Comparison of ENCODE assay signal across 23 cellular contexts in genomic region chr15:57665187-57665586, GRCh38. TPM values are rescaled to one million over a fixed set of nuclear protein-coding genes. Genes with fewer than 3 reads are reported as not detected.
A peak's percentile ranks its signal among the peaks of the same experiment; 100 is the strongest.
DNase-seq lines count a peak whose midpoint lies in the region; ATAC-seq, FAIRE-seq and TF ChIP-seq lines count a peak whose summit lies in the region.
"Had no signal": no experiment of that assay in that cellular context is flagged by ENCODE, and none has a peak within 500 bp of the region (broad histone marks: within the 10 kb centered on the region; RNA-seq: fewer than 3 reads in every experiment).

No MANE protein-coding gene starts in this region.

- H3K9me3 ChIP-seq in heart right ventricle, result no peaks in the 10 kb centered on the region
- no peaks in the 10 kb centered on the region for H3K9me3 ChIP-seq in HepG2 (ENCODE audit: low read length)
- no peaks in the 10 kb centered on the region for H3K9me3 ChIP-seq in subcutaneous abdominal adipose tissue (ENCODE audit: control insufficient read depth in 5 of 5, low read length in 5 of 5)
- H3K9me3 ChIP-seq: BLaER1, Caco-2 had no signal

- H3K4me1 Mint-ChIP-seq in activated CD4-positive, alpha-beta T cell treated with anti-CD3 and anti-CD28 coated beads, Interleukin-2, amount 10 ng/mL, durations not matched to agents 24 days and 14 days, result no peaks in the 10 kb centered on the region
- H3K4me1 Mint-ChIP-seq in stimulated activated naive CD8-positive, alpha-beta T cell treated with anti-CD3 and anti-CD28 coated beads, Interleukin-15, amount 100 ng/mL, for 72 hours, result no peaks in the 10 kb centered on the region
- H3K4me1 Mint-ChIP-seq: B cell; CD4-positive, CD25-positive, alpha-beta regulatory T cell; H9 had no signal

- no peaks in the 10 kb centered on the region for H3K9me3 Mint-ChIP-seq in activated CD4-positive, alpha-beta T cell treated with anti-CD3 and anti-CD28 coated beads, Interleukin-2, amount 10 ng/mL, durations not matched to agents 24 days and 14 days
- no peaks in the 10 kb centered on the region for H3K9me3 Mint-ChIP-seq in stimulated activated naive CD8-positive, alpha-beta T cell treated with anti-CD3 and anti-CD28 coated beads, Interleukin-15, amount 100 ng/mL, for 72 hours
- H3K9me3 Mint-ChIP-seq: CD4-positive, CD25-positive, alpha-beta regulatory T cell; CD8-positive, alpha-beta T cell; H9 had no signal

- ATAC-seq in left ventricle myocardium superior (peak; percentile 10), heart right ventricle (no peak), HepG2 (no peak)
- ATAC-seq in stimulated activated naive CD8-positive, alpha-beta T cell treated with anti-CD3 and anti-CD28 coated beads, Interleukin-15, amount 100 ng/mL, for 72 hours, result no peak
- ATAC-seq: CD8-positive, alpha-beta T cell; HCT116 had no signal

- no peaks in the 10 kb centered on the region for H4K20me1 ChIP-seq in HepG2 (ENCODE audit: insufficient read depth, low read length)
- H4K20me1 ChIP-seq: BLaER1 had no signal

- H3K4me3 ChIP-seq in heart right ventricle (no peak overlapping the region), HepG2 (replicated peaks in 1 of 3; ENCODE audit: insufficient read depth in 1 of 3, low read depth in 2 of 3, low read length in 3 of 3) (no peak overlapping the region), subcutaneous abdominal adipose tissue (ENCODE audit: low read depth in 1 of 5, low read length in 5 of 5) (no peak overlapping the region)
- H3K4me3 ChIP-seq: BLaER1, GM23248 had no signal

- H3K27ac ChIP-seq in heart right ventricle, result no peak overlapping the region
- no peak overlapping the region for H3K27ac ChIP-seq in HepG2 (ENCODE audit: extremely low read length, insufficient read depth, low read length)
- H3K27ac ChIP-seq in subcutaneous abdominal adipose tissue (ENCODE audit: low read depth, low read length), result peak overlapping the region; percentile 7
- H3K27ac ChIP-seq: 22Rv1, BLaER1, C4-2B, GM23248 had no signal

- H3K4me1 ChIP-seq in heart right ventricle (peaks cover 0 to 38% (median 14%) of the 10 kb centered on the region in 9 donors), HepG2 (ENCODE audit: insufficient read depth, low read length) (peaks cover 6% of the 10 kb centered on the region; the same call in 1 of the 2 replicates), subcutaneous abdominal adipose tissue (ENCODE audit: control insufficient read depth in 5 of 5, insufficient read depth in 5 of 5, low read length in 5 of 5) (peaks cover 0 to 7% (median 7%) of the 10 kb centered on the region in 5 donors)
- H3K4me1 ChIP-seq: BLaER1 had no signal

- in situ Hi-C loops in HepG2 (cut with HindIII; ENCODE audit: extremely low pct_ligation_motif_present, low pct_unique_long_range_greater_than_20kb), result no loop called here

- CTCF ChIA-PET in HepG2 (lab: Yijun Ruan, JAX; ENCODE audit: low intra/inter-chr PET ratio, low total read pairs), result no interaction called here

- POLR2A ChIA-PET in HepG2 (lab: Yijun Ruan, JAX), result no interaction called here

- H3K4me2 ChIP-seq in HepG2 (ENCODE audit: low read depth, low read length), result no peak overlapping the region
- H3K4me2 ChIP-seq: BLaER1 had no signal

- no peaks in the 10 kb centered on the region for H3K27me3 ChIP-seq in heart right ventricle
- H3K27me3 ChIP-seq in HepG2 (ENCODE audit: control insufficient read depth in 1 of 2, insufficient read depth in 2 of 2, low read length in 2 of 2), result 0 out of 5 replicates have a peak, but pooled peaks cover 0 to 7% of the 10 kb centered on the region in 2 experiments
- no peaks in the 10 kb centered on the region for H3K27me3 ChIP-seq in subcutaneous abdominal adipose tissue (ENCODE audit: control insufficient read depth in 5 of 5, insufficient read depth in 4 of 5, low read length in 5 of 5)
- H3K27me3 ChIP-seq: BLaER1 had no signal

- no peak overlapping the region for H3K27ac Mint-ChIP-seq in activated CD4-positive, alpha-beta T cell treated with anti-CD3 and anti-CD28 coated beads, Interleukin-2, amount 10 ng/mL, durations not matched to agents 24 days and 14 days
- H3K27ac Mint-ChIP-seq in stimulated activated naive CD8-positive, alpha-beta T cell treated with anti-CD3 and anti-CD28 coated beads, Interleukin-15, amount 100 ng/mL, for 72 hours, result no peak overlapping the region
- H3K27ac Mint-ChIP-seq: B cell; CD4-positive, CD25-positive, alpha-beta regulatory T cell; CD8-positive, alpha-beta T cell; H9 had no signal

- BruUV-seq in HepG2 (replicated peaks; lab: Mats Ljungman, UMichigan), result no TSS peak

- peaks cover 0 to 36% (median 0%) of the 10 kb centered on the region in 9 donors for H3K36me3 ChIP-seq in heart right ventricle
- no peaks in the 10 kb centered on the region for H3K36me3 ChIP-seq in HepG2 (replicated peaks in 1 of 2; ENCODE audit: control insufficient read depth in 1 of 2, insufficient read depth in 2 of 2, low read length in 2 of 2)
- H3K36me3 ChIP-seq in subcutaneous abdominal adipose tissue (ENCODE audit: control insufficient read depth in 5 of 5, insufficient read depth in 5 of 5, low read length in 5 of 5), result peaks cover 20 to 44% (median 32%) of the 10 kb centered on the region in 5 donors
- H3K36me3 ChIP-seq: BLaER1 had no signal

- no peak for TF ChIP-seq EP300 in HepG2 (IDR thresholded peaks at IDR 0.05; ENCODE audit: low read depth in 2 of 2, low read length in 2 of 2)
- no peak for TF ChIP-seq EP300 in HepG2 (CRISPR knock-in tag; IDR thresholded peaks at IDR 0.05; ENCODE audit: borderline replicate concordance)

- TF ChIP-seq CTCF in heart right ventricle (IDR thresholded peaks at IDR 0.05) (no peak), HepG2 (CRISPR knock-in tag; IDR thresholded peaks at IDR 0.05) (no peak)

- intact Hi-C loops in activated CD4-positive, alpha-beta T cell treated with anti-CD3 and anti-CD28 coated beads, Interleukin-2, amount 10 ng/mL, durations not matched to agents 24 days and 14 days (cut with micrococcal nuclease), result no loop called here
- intact Hi-C loops in left ventricle myocardium superior (cut with micrococcal nuclease) (loop anchor here (5.0 kb wide), 1 partner anchor 67 kb away; no protein-coding TSS in a partner anchor), heart right ventricle (cut with DNase I) (loop anchor here in 6 of 10 donors (5.0 to 10.0 kb wide), 4 partner anchors 42 to 402 kb away; partner anchors contain the start of genes ALDH1A2 (in 1 of the 6) and POLR2M (in 1 of the 6)), HepG2 (cut with micrococcal nuclease; ENCODE audit: unreplicated experiment) (loop anchor here (5.0 kb wide), 1 partner anchor 197 kb away; no protein-coding TSS in a partner anchor)

- WGBS in heart right ventricle, 2 donors, result 70 to 73% methylated on average over 2 of the region's 2 CpGs
- 5% methylated on average over 2 of the region's 2 CpGs for WGBS in HepG2 (ENCODE audit: low lambda C conversion rate)

- FAIRE-seq in HepG2 (lab: Jason Lieb, UNC), result no peak
- FAIRE-seq: A204.1, G401.6, GM19239 had no signal

- H3K79me2 ChIP-seq in HepG2 (ENCODE audit: insufficient read depth, low read length), result no peaks in the 10 kb centered on the region

- no peak for TF ChIP-seq POLR2A in HepG2 (IDR thresholded peaks at IDR 0.05; ENCODE audit: insufficient read depth in 1 of 2, low read depth in 2 of 2, low read length in 2 of 2)

- peaks cover 28% of the 10 kb centered on the region for H3K27me3 Mint-ChIP-seq in activated CD4-positive, alpha-beta T cell treated with anti-CD3 and anti-CD28 coated beads, Interleukin-2, amount 10 ng/mL, durations not matched to agents 24 days and 14 days
- H3K27me3 Mint-ChIP-seq in stimulated activated naive CD8-positive, alpha-beta T cell treated with anti-CD3 and anti-CD28 coated beads, Interleukin-15, amount 100 ng/mL, for 72 hours, result peaks cover 15% of the 10 kb centered on the region

- no peak for TF ChIP-seq RAD21 in HepG2 (CRISPR knock-in tag; IDR thresholded peaks at IDR 0.05)

- no peak overlapping the region for H2AFZ ChIP-seq in HepG2 (ENCODE audit: low read length)
- H2AFZ ChIP-seq: GM23248 had no signal

- H3K36me3 Mint-ChIP-seq in activated CD4-positive, alpha-beta T cell treated with anti-CD3 and anti-CD28 coated beads, Interleukin-2, amount 10 ng/mL, durations not matched to agents 24 days and 14 days (ENCODE audit: low read depth), result no peaks in the 10 kb centered on the region
- H3K36me3 Mint-ChIP-seq: CD4-positive, CD25-positive, alpha-beta regulatory T cell; CD8-positive, alpha-beta T cell had no signal

- no peak overlapping the region for H3K4me3 Mint-ChIP-seq in activated CD4-positive, alpha-beta T cell treated with anti-CD3 and anti-CD28 coated beads, Interleukin-2, amount 10 ng/mL, durations not matched to agents 24 days and 14 days
- no peak overlapping the region for H3K4me3 Mint-ChIP-seq in stimulated activated naive CD8-positive, alpha-beta T cell treated with anti-CD3 and anti-CD28 coated beads, Interleukin-15, amount 100 ng/mL, for 72 hours
- H3K4me3 Mint-ChIP-seq: B cell; CD4-positive, CD25-positive, alpha-beta regulatory T cell; CD8-positive, alpha-beta T cell; H9 had no signal

- no peak overlapping the region for H3K9ac ChIP-seq in HepG2 (ENCODE audit: insufficient read depth, low read depth, low read length)
- H3K9ac ChIP-seq in subcutaneous abdominal adipose tissue (ENCODE audit: low read length in 5 of 5), result no peak overlapping the region
- H3K9ac ChIP-seq: BLaER1, GM23248 had no signal

- DNase-seq in activated CD4-positive, alpha-beta T cell treated with anti-CD3 and anti-CD28 coated beads, Interleukin-2, amount 10 ng/mL, durations not matched to agents 24 days and 14 days, result peak; percentile 44
- DNase-seq in activated CD4-positive, alpha-beta T cell treated with anti-CD3 and anti-CD28 coated beads, Interleukin-2, amount 50 U/mL, for 48 hours, result no peak
- no peak for DNase-seq in left ventricle myocardium superior
- DNase-seq in heart right ventricle, result no peak
- no peak for DNase-seq in HepG2 (ENCODE audit: low spot score)
- DNase-seq in stimulated activated naive CD8-positive, alpha-beta T cell treated with anti-CD3 and anti-CD28 coated beads, Interleukin-15, amount 100 ng/mL, for 72 hours, result no peak
- no peak for DNase-seq in OCI-M2 (lab: John Stamatoyannopoulos, UW; ENCODE audit: unreplicated experiment)
- DNase-seq: Caco-2; CD4-positive, CD25-positive, alpha-beta regulatory T cell; CD8-positive, alpha-beta T cell; DMS153; DND-41; H9 had no signal

RNA-seq across cellular contexts. Expression of gene POLR2M, which starts 41.3 kb away (rescaled TPM):
- total RNA-seq in activated CD4-positive, alpha-beta T cell treated with anti-CD3 and anti-CD28 coated beads, Interleukin-2, amount 10 ng/mL, durations not matched to agents 24 days and 14 days, result 54.5 and 55.4 TPM in 2 replicates
- total RNA-seq in left ventricle myocardium superior (42.2 TPM), heart right ventricle (10 to 100 TPM; 42.1 to 89.2 (median 56.5) TPM), HepG2 (2016; rRNA removed; fragmentation: Illumina TruSeq; extraction: Trizol) (48.5 and 61.8 TPM in 2 replicates)
- polyA plus RNA-seq in heart right ventricle (10 to 100 TPM; 15.2 to 85.7 TPM), HepG2 (2011; rRNA removed) (24.4 and 25.9 TPM in 2 replicates)
- total RNA-seq in HepG2 (2016; cell fraction: cytosol; rRNA removed; fragmentation: Illumina TruSeq; extraction: Trizol; ENCODE audit: low read depth), result 4.0 and 5.4 TPM in 2 replicates
- 39.5 and 65.0 TPM in 2 replicates for total RNA-seq in HepG2 (2016; cell fraction: insoluble cytoplasmic fraction; rRNA removed; fragmentation: Illumina TruSeq; extraction: Trizol)
- total RNA-seq in HepG2 (2016; cell fraction: membrane; rRNA removed; fragmentation: Illumina TruSeq; extraction: Trizol), result 21.6 and 23.1 TPM in 2 replicates
- total RNA-seq in HepG2 (2016; cell fraction: nucleus; rRNA removed; fragmentation: Illumina TruSeq; extraction: Trizol), result 23.3 and 26.3 TPM in 2 replicates
- polyA plus RNA-seq in HepG2 (2011; cell fraction: cytosol; rRNA removed), result 23.8 and 62.0 TPM in 2 replicates
- polyA plus RNA-seq in HepG2 (2011; cell fraction: nucleus; rRNA removed), result 43.6 and 62.6 TPM in 2 replicates
- polyA plus RNA-seq in HepG2 (2012), result 14.3 and 21.4 TPM in 2 replicates
- 2.4 and 3.3 TPM in 2 replicates for polyA plus RNA-seq in HepG2 (2016; cell fraction: cytosol; fragmentation: Illumina TruSeq; extraction: Trizol; ENCODE audit: low read depth)
- 41.3 and 47.7 TPM in 2 replicates for polyA plus RNA-seq in HepG2 (2016; cell fraction: insoluble cytoplasmic fraction; fragmentation: Illumina TruSeq; extraction: Trizol; ENCODE audit: low read depth)
- polyA plus RNA-seq in HepG2 (2016; cell fraction: membrane; fragmentation: Illumina TruSeq; extraction: Trizol; ENCODE audit: low read depth), result 10.0 and 11.0 TPM in 2 replicates
- 14.2 and 15.8 TPM in 2 replicates for polyA plus RNA-seq in HepG2 (2016; cell fraction: nucleus; fragmentation: Illumina TruSeq; extraction: Trizol; ENCODE audit: insufficient read depth, low read depth)
- 38.9 and 73.5 TPM in 2 replicates for polyA minus RNA-seq in HepG2 (2011; rRNA and poly(A)+ RNA removed; ENCODE audit: low replicate concordance)
- polyA minus RNA-seq in HepG2 (2011; cell fraction: cytosol; rRNA and poly(A)+ RNA removed), result 20.3 and 42.4 TPM in 2 replicates
- polyA minus RNA-seq in HepG2 (2011; cell fraction: nucleus; rRNA and poly(A)+ RNA removed), result 14.2 and 21.1 TPM in 2 replicates
